ENCODE assay signal across 12 cellular contexts in genomic region chr4:152281211-152281610, GRCh38.
"Had no signal": no experiment of that assay in that cellular context is flagged by ENCODE, and none has a peak within 500 bp of the region (broad histone marks: within the 10 kb centered on the region; RNA-seq: fewer than 3 reads in every experiment).

No MANE protein-coding gene starts in this region.

- H3K9me3 Mint-ChIP-seq: activated naive CD8-positive, alpha-beta T cell treated with anti-CD3 and anti-CD28 coated beads, Interleukin-2, amount 50 U/mL, for 24 hours; naive B cell had no signal

- H3K27ac Mint-ChIP-seq: activated naive CD8-positive, alpha-beta T cell treated with anti-CD3 and anti-CD28 coated beads, Interleukin-2, amount 50 U/mL, for 24 hours; naive B cell had no signal

- H3K27me3 ChIP-seq: colonic mucosa, esophagus muscularis mucosa, neutrophil, tibial artery had no signal

- H3K9me3 ChIP-seq: colonic mucosa, esophagus muscularis mucosa, neutrophil, tibial artery had no signal

- H3K27me3 Mint-ChIP-seq: activated naive CD8-positive, alpha-beta T cell treated with anti-CD3 and anti-CD28 coated beads, Interleukin-2, amount 50 U/mL, for 24 hours; naive B cell had no signal

- H3K4me3 Mint-ChIP-seq: activated naive CD8-positive, alpha-beta T cell treated with anti-CD3 and anti-CD28 coated beads, Interleukin-2, amount 50 U/mL, for 24 hours; naive B cell had no signal

- H3K36me3 Mint-ChIP-seq: naive B cell had no signal

- H3K27ac ChIP-seq: colonic mucosa, esophagus muscularis mucosa, neutrophil, parathyroid adenoma, tibial artery had no signal

- H3K36me3 ChIP-seq: colonic mucosa, esophagus muscularis mucosa, neutrophil, tibial artery had no signal

- H3K4me3 ChIP-seq: colonic mucosa, esophagus muscularis mucosa, lung, tibial artery had no signal

- DNase-seq: activated CD4-positive, alpha-beta T cell treated with anti-CD3 and anti-CD28 coated beads, Interleukin-2, amount 50 U/mL, for 1 hour; activated CD4-positive, CD25-positive, alpha-beta regulatory T cell; activated effector memory CD4-positive, alpha-beta T cell treated with anti-CD3 and anti-CD28 coated beads, Interleukin-2, amount 50 U/mL, for 16 hours; activated naive CD8-positive, alpha-beta T cell treated with anti-CD3 and anti-CD28 coated beads, Interleukin-2, amount 50 U/mL, for 24 hours; colonic mucosa; naive B cell; retina; tibial artery had no signal

- ATAC-seq: activated naive CD8-positive, alpha-beta T cell treated with anti-CD3 and anti-CD28 coated beads, Interleukin-2, amount 50 U/mL, for 24 hours had no signal

- H3K4me1 Mint-ChIP-seq: naive B cell had no signal

- H3K4me1 ChIP-seq: colonic mucosa, esophagus muscularis mucosa, parathyroid adenoma, tibial artery had no signal
